Comparison of ENCODE assay signal across 3 cellular contexts in the genomic region with DNA sequence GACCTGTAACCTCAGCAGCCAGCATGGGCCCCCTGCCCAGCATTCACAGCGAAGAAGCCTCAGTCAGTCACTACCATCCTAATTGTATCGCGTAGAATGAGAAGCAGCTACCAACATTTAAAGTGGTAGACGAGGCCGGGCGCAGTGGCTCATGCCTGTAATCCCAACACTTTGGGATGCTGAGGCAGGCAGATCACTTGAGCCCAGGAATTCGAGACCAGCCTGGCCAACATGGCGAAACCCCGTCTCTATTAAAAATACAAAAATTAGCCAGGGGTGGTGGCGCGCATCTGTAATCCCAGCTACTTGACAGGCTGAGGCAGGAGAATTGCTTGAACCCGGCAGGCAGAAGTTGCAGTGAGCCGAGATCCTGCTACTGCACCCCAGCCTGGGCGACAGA. TPM values are rescaled to one million over a fixed set of nuclear protein-coding genes. Genes with fewer than 3 reads are reported as not detected.
"Had no signal": no experiment of that assay in that cellular context is flagged by ENCODE, and none has a peak within 500 bp of the region (broad histone marks: within the 10 kb centered on the region; RNA-seq: fewer than 3 reads in every experiment).

No MANE protein-coding gene starts in this region.

RNA-seq across cellular contexts. Expression of gene JAKMIP1, which starts 59.3 kb away (rescaled TPM):
- total RNA-seq: ascending aorta, bronchial epithelial cell, cardiac septum had no signal
